Comparison of ENCODE assay signal across 8 cellular contexts in genomic region chr11:134223836-134224709, GRCh38. TPM values are rescaled to one million over a fixed set of nuclear protein-coding genes. Genes with fewer than 3 reads are reported as not detected.
DNase-seq lines count a peak whose midpoint lies in the region; ATAC-seq, FAIRE-seq and TF ChIP-seq lines count a peak whose summit lies in the region.

NCAPD3 (minus strand) TSS chr11:134223967; CDS start chr11:134223926, 41 bp downstream.
VPS26B (plus strand) TSS chr11:134224671; CDS start chr11:134225123, 452 bp downstream.

- in situ Hi-C loops in ACHN (cut with HindIII; ENCODE audit: low pct_ligation_motif_present, low pct_unique_long_range_greater_than_20kb, low sequenced_read_pairs) (no loop called here), mammary epithelial cell (cut with MboI; ENCODE audit: low sequenced_read_pairs in 2 of 2) (no loop called here)

- H3K27me3 ChIP-seq in WERI-Rb-1 (ENCODE audit: insufficient read depth, low read depth, severe bottlenecking) (no peaks in the 10 kb centered on the region), mammary epithelial cell (ENCODE audit: insufficient read depth, low read length) (no peaks in the 10 kb centered on the region), iPS-20b (ENCODE audit: insufficient read depth, low read length) (peaks cover 19% of the 10 kb centered on the region), small intestine (ENCODE audit: control insufficient read depth in 2 of 2, insufficient read depth in 2 of 2, low read length in 2 of 2) (no peaks in the 10 kb centered on the region)

- ATAC-seq in GM18873 (IDR thresholded peaks at IDR 0.05; ENCODE audit: low FRiP score, unreplicated experiment) (peak; percentile 69), HG03139 (IDR thresholded peaks at IDR 0.05; ENCODE audit: unreplicated experiment) (peak; percentile 76)

- H3K27ac ChIP-seq in WERI-Rb-1 (peak within 1 kb of the TSS; percentile 95), mammary epithelial cell (ENCODE audit: insufficient read depth, low read depth, low read length) (peak within 1 kb of the TSS; percentile 55), iPS-20b (ENCODE audit: low read length) (no peak within 1 kb of the TSS), small intestine (ENCODE audit: low read depth in 1 of 2, low read length in 1 of 2) (peak within 1 kb of the TSS; percentile 76 to 90)

- intact Hi-C loops in mammary epithelial cell (cut with micrococcal nuclease) = loop anchor here (2.0 kb wide), 2 partner anchors 29 to 51 kb away; partner anchors contain the start of genes ACAD8 and THYN1

- no peaks in the 10 kb centered on the region for H4K20me1 ChIP-seq in mammary epithelial cell (ENCODE audit: insufficient read depth, low read length)

- H3K9me3 ChIP-seq in WERI-Rb-1 (ENCODE audit: severe bottlenecking) = no peaks in the 10 kb centered on the region
- H3K9me3 ChIP-seq in mammary epithelial cell (replicated peaks; ENCODE audit: insufficient read depth, low read length) = no peaks in the 10 kb centered on the region
- H3K9me3 ChIP-seq in iPS-20b (ENCODE audit: insufficient read depth, low read depth, low read length) = no peaks in the 10 kb centered on the region
- H3K9me3 ChIP-seq in small intestine (ENCODE audit: control insufficient read depth, low read depth) = no peaks in the 10 kb centered on the region

- CTCF ChIA-PET in mammary epithelial cell (lab: Charles Lee; ENCODE audit: low non-redundant PET) = no interaction called here

- H3K4me1 ChIP-seq in mammary epithelial cell (ENCODE audit: insufficient read depth, low read length) (peaks cover 20% of the 10 kb centered on the region), iPS-20b (ENCODE audit: insufficient read depth, low read length) (peaks cover 7% of the 10 kb centered on the region; the same call in 1 of the 2 replicates), small intestine (ENCODE audit: control insufficient read depth in 2 of 2, insufficient read depth in 1 of 2, low read depth in 1 of 2, low read length in 1 of 2) (peaks cover 6 to 16% of the 10 kb centered on the region in 2 donors)

- H3K9ac ChIP-seq in mammary epithelial cell (ENCODE audit: insufficient read depth, low read length) (peak within 1 kb of the TSS; percentile 64), iPS-20b (ENCODE audit: low read depth, low read length) (peak within 1 kb of the TSS; percentile 88; the same call in 1 of the 2 replicates)

- DNase-seq in ACHN = peak; percentile 95
- peak; percentile 95 for DNase-seq in NCI-H2227 (lab: John Stamatoyannopoulos, UW; ENCODE audit: unreplicated experiment)
- DNase-seq in WERI-Rb-1 = peak; percentile 97
- DNase-seq in mammary epithelial cell = peak; percentile 95
- DNase-seq in small intestine = peak; percentile 97

- no peak for FAIRE-seq in small intestine (lab: Jason Lieb, UNC)

- peak within 1 kb of the TSS; percentile 95 for H3K4me2 ChIP-seq in mammary epithelial cell (ENCODE audit: insufficient read depth, low read depth, low read length)

- TF ChIP-seq CTCF in WERI-Rb-1 (IDR thresholded peaks at IDR 0.05; ENCODE audit: low read depth, low read length) (no peak), mammary epithelial cell (conservative IDR thresholded peaks at IDR 0.05 in 1 of 2, IDR thresholded peaks at IDR 0.05 in 1 of 2; ENCODE audit: extremely low read depth in 1 of 2, insufficient read depth in 1 of 2, low read depth in 1 of 2, low read length in 2 of 2) (no peak)

- peaks cover 85% of the 10 kb centered on the region for H3K79me2 ChIP-seq in mammary epithelial cell (ENCODE audit: insufficient read depth, low read length)

- BruUV-seq in mammary epithelial cell (replicated peaks; lab: Mats Ljungman, UMichigan) = no TSS peak

- H3K36me3 ChIP-seq in WERI-Rb-1 (peaks cover 44% of the 10 kb centered on the region), mammary epithelial cell (ENCODE audit: insufficient read depth, low read length) (no peaks in the 10 kb centered on the region), iPS-20b (ENCODE audit: insufficient read depth, low read depth, low read length) (peaks cover 19% of the 10 kb centered on the region), small intestine (ENCODE audit: control insufficient read depth in 2 of 2, insufficient read depth in 2 of 2, low read length in 2 of 2) (no peaks in the 10 kb centered on the region)

- peak within 1 kb of the TSS; percentile 100 for H2AFZ ChIP-seq in mammary epithelial cell (ENCODE audit: low read depth, low read length)

- WGBS in mammary epithelial cell (ENCODE audit: low coverage, missing lambda C conversion rate) = under 1% methylated on average over 42 of the region's 89 CpGs
- 0% methylated on average over 66 to 89 of the region's 89 CpGs for WGBS in small intestine, 3 donors

- dilution Hi-C loops in mammary epithelial cell (cut with HindIII; ENCODE audit: low sequenced_read_pairs) = no loop called here

- peak within 1 kb of the TSS; percentile 90 for H3K4me3 ChIP-seq in WERI-Rb-1 (ENCODE audit: low read depth, low read length)
- peak within 1 kb of the TSS; percentile 85 to 90 (median 89) for H3K4me3 ChIP-seq in mammary epithelial cell (replicated peaks in 1 of 3; ENCODE audit: insufficient read depth in 1 of 3, low read depth in 2 of 3, low read length in 3 of 3)
- peak within 1 kb of the TSS; percentile 99 for H3K4me3 ChIP-seq in iPS-20b (ENCODE audit: low read length)
- H3K4me3 ChIP-seq in small intestine (ENCODE audit: low read depth in 1 of 2, low read length in 2 of 2) = peak within 1 kb of the TSS; percentile 79 to 87

RNA-seq across cellular contexts. Expression of gene NCAPD3, which starts in this region (rescaled TPM):
- 10 to 100 TPM; 16.2 to 36.9 TPM for total RNA-seq in mammary epithelial cell
- 33.3 TPM for polyA plus RNA-seq in mammary epithelial cell
- polyA minus RNA-seq in mammary epithelial cell = 26.0 TPM
- polyA plus RNA-seq in small intestine = 10 to 100 TPM in 1 of 3 donors, 1 to 10 TPM in 2; 3.4 to 11.8 (median 4.1) TPM

RNA-seq across cellular contexts. Expression of gene VPS26B, which starts in this region (rescaled TPM):
- 10 to 100 TPM; 46.0 to 46.6 TPM for total RNA-seq in mammary epithelial cell
- polyA plus RNA-seq in mammary epithelial cell (32.1 TPM), small intestine (10 to 100 TPM; 26.3 to 38.9 (median 33.0) TPM)
- polyA minus RNA-seq in mammary epithelial cell = 63.9 TPM
